In the genomic region with DNA sequence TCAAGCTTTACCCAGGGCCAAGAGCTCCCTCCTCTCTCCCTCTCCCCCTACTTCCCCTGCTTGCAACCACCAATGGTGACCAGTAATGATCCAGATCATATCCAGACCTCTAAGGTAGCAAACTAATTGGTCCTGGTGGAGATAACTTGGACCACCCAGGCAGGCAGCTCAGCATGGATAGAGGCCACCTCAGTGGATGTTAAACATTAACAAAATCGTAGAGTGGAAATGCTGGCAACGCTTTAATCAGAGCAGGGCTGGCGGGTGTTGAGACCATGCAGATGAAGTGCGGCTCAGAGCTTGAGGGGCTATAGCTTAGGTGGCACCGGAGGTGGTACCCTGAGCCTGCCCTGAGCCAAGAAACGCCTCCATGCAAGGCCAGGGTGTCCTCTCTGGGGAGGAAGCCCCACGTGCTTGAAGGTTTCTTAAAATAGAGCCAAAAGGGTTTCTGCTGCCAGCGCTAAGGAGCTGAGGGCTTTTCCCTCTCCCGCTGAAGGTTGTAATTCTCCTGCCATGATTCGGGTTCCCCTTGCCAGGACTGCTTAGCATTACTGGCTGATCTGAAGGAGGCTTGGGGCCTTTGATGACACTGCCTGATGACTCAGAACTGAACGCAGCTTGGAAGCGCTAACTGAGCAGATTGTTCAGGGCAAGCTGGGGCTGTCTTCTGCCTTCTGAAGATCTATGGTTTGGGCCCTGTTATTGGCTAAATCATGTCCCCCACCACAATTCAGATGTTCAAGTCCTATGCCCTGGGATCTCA, we compare ENCODE assay signal across 10 cellular contexts.
DNase-seq lines count a peak whose midpoint lies in the region; ATAC-seq and TF ChIP-seq lines count a peak whose summit lies in the region.
"Had no signal": no experiment of that assay in that cellular context is flagged by ENCODE, and none has a peak within 500 bp of the region (broad histone marks: within the 10 kb centered on the region; RNA-seq: fewer than 3 reads in every experiment).

No MANE protein-coding gene starts in this region.

- WGBS in esophagus squamous epithelium, 2 donors = 20 to 58% methylated on average over 1 to 11 of the region's 12 CpGs

- H3K27ac ChIP-seq in esophagus squamous epithelium = peak overlapping the region in 3 of 4 donors; percentile 22 to 58 (median 54)
- H3K27ac ChIP-seq: 22Rv1 had no signal

- H3K4me1 ChIP-seq in esophagus squamous epithelium = peaks cover 0 to 17% (median 6%) of the 10 kb centered on the region in 3 donors

- DNase-seq in DMS 273 (lab: John Stamatoyannopoulos, UW; ENCODE audit: unreplicated experiment) (peak; percentile 8), DMS 273 treated with DMSO at 0.1 percent for 48 hours (lab: John Stamatoyannopoulos, UW) (no peak), LHCN-M2 (ENCODE audit: low read depth) (peak; percentile 8), esophagus squamous epithelium (lab: John Stamatoyannopoulos, UW) (no peak), sciatic nerve (ENCODE audit: low spot score) (no peak)
- DNase-seq in stimulated activated CD8-positive, alpha-beta memory T cell treated with anti-CD3 and anti-CD28 coated beads, Interleukin-4, amount 100 ng/mL, for 48 hours = no peak
- DNase-seq: NCI-H2029 treated with DMSO at 0.1 percent for 48 hours had no signal

- no peaks in the 10 kb centered on the region for H3K27me3 ChIP-seq in esophagus squamous epithelium

- H3K36me3 ChIP-seq in esophagus squamous epithelium = no peaks in the 10 kb centered on the region

- intact Hi-C loops in esophagus squamous epithelium (cut with DNase I) (no loop called here), sciatic nerve (cut with DNase I) (no loop called here)

- no peak overlapping the region for H3K4me3 ChIP-seq in esophagus squamous epithelium

- no peak for TF ChIP-seq CTCF in esophagus squamous epithelium (IDR thresholded peaks at IDR 0.05)

- no peak for TF ChIP-seq POLR2A in esophagus squamous epithelium (IDR thresholded peaks at IDR 0.05)

- ATAC-seq in sciatic nerve (peak; percentile 88), GM19397 (IDR thresholded peaks at IDR 0.05; ENCODE audit: unreplicated experiment) (no peak), HG03108 (IDR thresholded peaks at IDR 0.05; ENCODE audit: unreplicated experiment) (no peak)

- H3K9me3 ChIP-seq in esophagus squamous epithelium = no peaks in the 10 kb centered on the region

Comparison
In these comparisons a context has a peak if more than half of its experiments do, and no peak if none do; other contexts are left out.
1. DNase-seq: peak in DMS 273 (single experiment) and LHCN-M2 (single experiment); none in DMS 273 treated with DMSO at 0.1 percent for 48 hours (single experiment), esophagus squamous epithelium (single experiment), sciatic nerve (single experiment) and stimulated activated CD8-positive, alpha-beta memory T cell treated with anti-CD3 and anti-CD28 coated beads, Interleukin-4, amount 100 ng/mL, for 48 hours (single experiment).